Comparison of ENCODE assay signal across 10 cellular contexts in genomic region chr10:70537398-70538194, GRCh38. TPM values are rescaled to one million over a fixed set of nuclear protein-coding genes. Genes with fewer than 3 reads are reported as not detected.
DNase-seq lines count a peak whose midpoint lies in the region; ATAC-seq, FAIRE-seq and TF ChIP-seq lines count a peak whose summit lies in the region.
"Had no signal": no experiment of that assay in that cellular context is flagged by ENCODE, and none has a peak within 500 bp of the region (broad histone marks: within the 10 kb centered on the region; RNA-seq: fewer than 3 reads in every experiment).

No MANE protein-coding gene starts in this region.

- H3K4me1 ChIP-seq in right atrium auricular region: no peaks in the 10 kb centered on the region
- H3K4me1 ChIP-seq: gastrocnemius medialis had no signal

- H3K79me2 ChIP-seq in SU-DHL-6 (ENCODE audit: insufficient read depth, low read length): no peaks in the 10 kb centered on the region

- FAIRE-seq in urothelium cell line (lab: Jason Lieb, UNC): peak; percentile 86

- H4K20me1 ChIP-seq in SU-DHL-6 (ENCODE audit: low read depth, low read length): no peaks in the 10 kb centered on the region

- H3K9me3 ChIP-seq in right atrium auricular region (no peaks in the 10 kb centered on the region), SU-DHL-6 (ENCODE audit: insufficient read depth, low read length) (no peaks in the 10 kb centered on the region)
- H3K9me3 ChIP-seq: gastrocnemius medialis had no signal

- DNase-seq in Right ventricle myocardium superior (peak; percentile 41), right atrium auricular region (ENCODE audit: low spot score) (no peak), germinal center (ENCODE audit: low spot score) (peak; percentile 25), urothelium cell line (ENCODE audit: low spot score) (no peak), GF-D8 (lab: John Stamatoyannopoulos, UW) (no peak), DMS79 (lab: John Stamatoyannopoulos, UW) (no peak)
- DNase-seq: gastrocnemius medialis had no signal

- TF ChIP-seq CTCF in right atrium auricular region (IDR thresholded peaks at IDR 0.05): peak in 1 of 2 donors; percentile 40
- peak; percentile 60 for TF ChIP-seq CTCF in SU-DHL-6 (IDR thresholded peaks at IDR 0.05; ENCODE audit: insufficient read depth, low read length, poor library complexity, severe bottlenecking)

- H3K36me3 ChIP-seq in right atrium auricular region (peaks cover 7% of the 10 kb centered on the region), SU-DHL-6 (ENCODE audit: low read length) (0 out of 2 replicates have a peak, but pooled peaks cover 8% of the 10 kb centered on the region)
- H3K36me3 ChIP-seq: gastrocnemius medialis had no signal

- H3K4me2 ChIP-seq in SU-DHL-6 (ENCODE audit: low read depth, low read length, poor library complexity, severe bottlenecking): no peak overlapping the region

- intact Hi-C loops in Right ventricle myocardium superior (cut with DNase I): loop anchor here (2.0 kb wide), 1 partner anchor 75 kb away; no protein-coding TSS in a partner anchor

- no peak overlapping the region for H3K4me3 ChIP-seq in right atrium auricular region
- H3K4me3 ChIP-seq in SU-DHL-6 (ENCODE audit: insufficient read depth, low read length, poor library complexity, severe bottlenecking): no peak overlapping the region
- H3K4me3 ChIP-seq: gastrocnemius medialis, SK-N-MC had no signal

- H3K27ac ChIP-seq in right atrium auricular region (no peak overlapping the region), SU-DHL-6 (ENCODE audit: low read depth, low read length) (no peak overlapping the region)
- H3K27ac ChIP-seq: gastrocnemius medialis, SK-N-MC had no signal

- H2AFZ ChIP-seq in SU-DHL-6 (ENCODE audit: low read depth, low read length, severe bottlenecking): no peak overlapping the region

- no peak for ATAC-seq in Right ventricle myocardium superior (ENCODE audit: poor library complexity)
- ATAC-seq in GM21515 (IDR thresholded peaks at IDR 0.05; ENCODE audit: unreplicated experiment): no peak
- ATAC-seq: gastrocnemius medialis had no signal

- no peaks in the 10 kb centered on the region for H3F3A ChIP-seq in SU-DHL-6 (ENCODE audit: insufficient read depth)

- H3K9me2 ChIP-seq in SU-DHL-6 (replicated peaks; ENCODE audit: insufficient read depth, low read length): no peaks in the 10 kb centered on the region

- H3K9ac ChIP-seq in SU-DHL-6 (ENCODE audit: low read length): no peak overlapping the region

- H3K27me3 ChIP-seq in right atrium auricular region (no peaks in the 10 kb centered on the region), SU-DHL-6 (ENCODE audit: low read length) (no peaks in the 10 kb centered on the region)
- H3K27me3 ChIP-seq: gastrocnemius medialis had no signal

RNA-seq across cellular contexts. Expression of gene PALD1, which starts 59.0 kb away (rescaled TPM):
- total RNA-seq in Right ventricle myocardium superior (4.6 TPM), right atrium auricular region (1 to 10 TPM; 4.9 to 8.5 TPM)

Comparison
In these comparisons a context has a peak if more than half of its experiments do, and no peak if none do; other contexts are left out.
1. DNase-seq: peak in Right ventricle myocardium superior (single experiment) and germinal center (single experiment); none in right atrium auricular region (single experiment), urothelium cell line (single experiment), GF-D8 (single experiment) and DMS79 (single experiment).